Comparison of ENCODE assay signal across 9 cellular contexts in the genomic region with DNA sequence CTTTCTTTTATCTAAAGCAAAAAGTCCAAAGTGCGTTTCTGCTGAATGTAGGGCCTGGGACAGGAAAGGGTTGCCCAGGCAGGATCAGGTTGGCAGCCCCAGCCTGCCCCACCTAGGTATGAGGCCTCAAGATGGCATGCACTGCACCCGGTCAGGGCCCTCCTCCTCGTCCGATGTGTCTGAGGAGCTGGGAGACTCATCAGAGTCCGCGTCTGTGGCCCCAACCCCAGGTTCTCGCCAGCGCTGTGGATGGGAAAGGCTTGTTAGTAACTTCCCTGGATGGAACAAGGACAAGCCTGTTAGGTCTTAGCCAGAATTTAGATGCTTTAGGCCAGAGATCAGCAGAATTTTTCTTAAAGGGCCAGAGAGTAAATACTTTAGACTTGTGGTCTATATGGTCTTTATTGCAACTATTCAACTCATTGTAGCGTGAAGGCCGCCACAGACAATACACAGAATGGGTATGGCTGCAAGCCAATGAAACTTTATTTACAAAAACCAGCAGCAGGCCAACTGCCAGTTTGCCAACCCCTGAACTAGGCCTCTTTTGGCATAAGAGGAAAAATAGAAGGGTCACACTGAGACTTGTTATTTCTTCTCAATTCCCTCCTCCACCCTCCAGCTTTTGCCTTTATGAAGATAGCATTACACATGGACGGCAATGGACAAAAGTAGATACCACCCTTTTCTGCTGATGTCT. TPM values are rescaled to one million over a fixed set of nuclear protein-coding genes. Genes with fewer than 3 reads are reported as not detected.
DNase-seq lines count a peak whose midpoint lies in the region; ATAC-seq and TF ChIP-seq lines count a peak whose summit lies in the region.
"Had no signal": no experiment of that assay in that cellular context is flagged by ENCODE, and none has a peak within 500 bp of the region (broad histone marks: within the 10 kb centered on the region; RNA-seq: fewer than 3 reads in every experiment).

No MANE protein-coding gene starts in this region.

- DNase-seq in NCI-H345 treated with DMSO at 0.1 percent for 48 hours (lab: John Stamatoyannopoulos, UW; ENCODE audit: unreplicated experiment) (peak; percentile 56), esophagus squamous epithelium (lab: John Stamatoyannopoulos, UW) (no peak), nephron progenitor cell (no peak)
- DNase-seq in stimulated activated naive CD4-positive, alpha-beta T cell treated with Interleukin-2 at 50 U/mL for 16 hours (lab: John Stamatoyannopoulos, UW): no peak
- DNase-seq in effector memory CD4-positive, alpha-beta T cell: no peak
- DNase-seq: SHP77 had no signal

- no peaks in the 10 kb centered on the region for H3K27me3 Mint-ChIP-seq in nephron progenitor cell (ENCODE audit: low read depth, poor library complexity)

- ATAC-seq in HG03196 (IDR thresholded peaks at IDR 0.05; ENCODE audit: unreplicated experiment) (no peak), GM18511 (IDR thresholded peaks at IDR 0.05; ENCODE audit: unreplicated experiment) (no peak)

- peak overlapping the region; percentile 60 for H3K27ac Mint-ChIP-seq in nephron progenitor cell

- H3K9me3 Mint-ChIP-seq in nephron progenitor cell: no peaks in the 10 kb centered on the region

- intact Hi-C loops in esophagus squamous epithelium (cut with DNase I): no loop called here

- H3K27ac ChIP-seq in ACC112 (ENCODE audit: low read depth, low read length) (peak overlapping the region; percentile 38), esophagus squamous epithelium (peak overlapping the region; percentile 64 to 83 (median 80))
- H3K27ac ChIP-seq in effector memory CD4-positive, alpha-beta T cell (ENCODE audit: insufficient read depth, low read length, poor library complexity, severe bottlenecking): no peak overlapping the region

- peaks cover 5% of the 10 kb centered on the region for H3K4me1 Mint-ChIP-seq in nephron progenitor cell

- no peak overlapping the region for H3K4me3 Mint-ChIP-seq in nephron progenitor cell

- TF ChIP-seq POLR2A in esophagus squamous epithelium (IDR thresholded peaks at IDR 0.05): no peak

- peaks cover 57% of the 10 kb centered on the region for H3K36me3 Mint-ChIP-seq in nephron progenitor cell (ENCODE audit: low read depth)

- WGBS in esophagus squamous epithelium, 2 donors: 39 to 72% methylated on average over 4 to 7 of the region's 11 CpGs

- H3K27me3 ChIP-seq in ACC112 (ENCODE audit: insufficient read depth, low read length): no peaks in the 10 kb centered on the region
- no peaks in the 10 kb centered on the region for H3K27me3 ChIP-seq in esophagus squamous epithelium
- no peaks in the 10 kb centered on the region for H3K27me3 ChIP-seq in effector memory CD4-positive, alpha-beta T cell (replicated peaks; ENCODE audit: control insufficient read depth, insufficient read depth, low read length, poor library complexity, severe bottlenecking)

- H3K4me3 ChIP-seq in ACC112 (ENCODE audit: low read depth, low read length): no peak overlapping the region
- no peak overlapping the region for H3K4me3 ChIP-seq in esophagus squamous epithelium
- H3K4me3 ChIP-seq in effector memory CD4-positive, alpha-beta T cell (ENCODE audit: insufficient read depth, low read depth, low read length, poor library complexity, severe bottlenecking): no peak overlapping the region

- TF ChIP-seq CTCF in esophagus squamous epithelium (IDR thresholded peaks at IDR 0.05) (no peak), nephron progenitor cell (IDR thresholded peaks at IDR 0.05) (no peak)

- H3K9me3 ChIP-seq in esophagus squamous epithelium: no peaks in the 10 kb centered on the region
- H3K9me3 ChIP-seq in effector memory CD4-positive, alpha-beta T cell (ENCODE audit: control insufficient read depth, low read length): no peaks in the 10 kb centered on the region

- H3K36me3 ChIP-seq in ACC112 (ENCODE audit: insufficient read depth, low read length) (peaks cover 42% of the 10 kb centered on the region; the same call in 1 of the 2 replicates), esophagus squamous epithelium (peaks cover 28 to 100% (median 39%) of the 10 kb centered on the region in 3 donors)
- peaks cover 88% of the 10 kb centered on the region for H3K36me3 ChIP-seq in effector memory CD4-positive, alpha-beta T cell (ENCODE audit: control insufficient read depth, insufficient read depth, low read length)

- H2AFZ ChIP-seq in ACC112 (ENCODE audit: low read length, unreplicated experiment): no peak overlapping the region

- H3K79me2 ChIP-seq in ACC112 (ENCODE audit: control insufficient read depth, insufficient read depth, low read length, unreplicated experiment): peaks cover 4% of the 10 kb centered on the region

- H3K4me1 ChIP-seq in ACC112 (ENCODE audit: control insufficient read depth, insufficient read depth, low read length, unreplicated experiment) (peaks cover 21% of the 10 kb centered on the region), esophagus squamous epithelium (peaks cover 18 to 73% (median 25%) of the 10 kb centered on the region in 3 donors)
- no peaks in the 10 kb centered on the region for H3K4me1 ChIP-seq in effector memory CD4-positive, alpha-beta T cell (ENCODE audit: control insufficient read depth, insufficient read depth, low read length, poor library complexity, severe bottlenecking)

RNA-seq across cellular contexts. Expression of gene PEA15, which starts 12.4 kb away (rescaled TPM):
- 10 to 100 TPM; 39.1 to 86.0 (median 69.8) TPM for total RNA-seq in esophagus squamous epithelium

RNA-seq across cellular contexts. Expression of gene CASQ1, which starts 27.2 kb away (rescaled TPM):
- total RNA-seq in esophagus squamous epithelium: under 1 TPM in 1 of 4 donors, not detected in 3; 0.95 TPM

RNA-seq across cellular contexts. Expression of gene DCAF8, which starts 44.7 kb away (rescaled TPM):
- total RNA-seq in esophagus squamous epithelium: 100 to 1,000 TPM in 1 of 4 donors, 10 to 100 TPM in 3; 54.0 to 139 (median 58.6) TPM
